In the genomic region with DNA sequence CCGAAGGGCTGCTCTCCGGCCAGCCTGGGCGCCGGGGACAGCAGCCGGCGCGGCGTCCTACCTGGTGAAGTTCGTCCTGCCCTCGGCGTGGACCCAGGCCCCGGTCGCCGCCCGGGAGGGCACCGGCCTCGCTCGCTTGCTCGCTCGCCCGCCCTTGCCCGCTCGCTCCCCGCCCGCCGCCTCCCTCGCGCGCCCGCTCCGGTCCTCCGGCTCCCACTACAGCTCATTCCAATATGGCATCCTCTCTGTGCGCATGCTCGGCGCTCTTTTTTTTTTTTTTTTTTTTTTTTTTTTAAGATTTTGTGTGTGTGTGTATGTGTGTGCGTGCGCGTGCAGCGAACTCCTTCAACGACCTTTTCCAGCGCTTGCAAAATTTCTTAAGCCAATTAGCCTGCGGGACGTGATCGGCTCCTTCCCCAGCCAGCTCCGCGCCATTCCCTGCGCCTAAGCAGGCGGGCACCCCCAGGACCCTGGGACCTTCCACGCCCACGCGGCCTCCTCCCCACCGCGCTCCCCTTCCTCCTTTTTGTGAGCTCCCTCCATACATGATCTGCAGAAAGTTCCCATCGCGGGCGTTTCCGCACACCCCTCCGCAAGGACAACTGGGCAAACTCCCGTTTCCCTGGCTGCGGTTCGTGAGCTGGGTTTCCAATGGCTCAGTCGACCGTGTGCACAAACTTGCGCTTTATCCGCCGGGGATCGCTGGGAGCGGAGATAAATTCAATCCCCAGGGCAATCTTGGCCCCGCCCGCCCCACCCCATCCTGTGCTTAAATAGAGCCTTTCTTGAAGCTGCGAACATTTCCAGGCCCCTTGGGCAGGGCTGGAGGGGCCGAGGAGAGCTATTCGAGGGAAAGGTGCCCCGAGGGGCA, we compare ENCODE assay signal across 1 cellular context.
TF ChIP-seq lines count a peak whose summit lies in the region.

TSS of gene SFMBT2 (minus strand) at position 235 of the 871 bp plus-strand sequence. CDS start 29,136 bp downstream, outside the sequence.

TF ChIP-seq in K562, 482 proteins besides CTCF, POLR2A, EP300 and RAD21 (continued from another document):
- 0 out of 4 replicates have a peak, but pooled peaks of 1 of the 2 experiments have one; percentile 19 for TF ChIP-seq MNT (conservative IDR thresholded peaks at IDR 0.05)
- TF ChIP-seq RBFOX2 (IDR thresholded peaks at IDR 0.05; ENCODE audit: low read depth, low read length): peak; percentile 72
- TF ChIP-seq HNRNPLL (IDR thresholded peaks at IDR 0.05; ENCODE audit: low read depth, low read length, poor library complexity, severe bottlenecking): peak; percentile 32
